32 cellular contexts compared by ENCODE assay signal in genomic region chr2:135825855-135826190, GRCh38. TPM values are rescaled to one million over a fixed set of nuclear protein-coding genes. Genes with fewer than 3 reads are reported as not detected.
DNase-seq lines count a peak whose midpoint lies in the region; ATAC-seq and TF ChIP-seq lines count a peak whose summit lies in the region.
"Had no signal": no experiment of that assay in that cellular context is flagged by ENCODE, and none has a peak within 500 bp of the region (broad histone marks: within the 10 kb centered on the region; RNA-seq: fewer than 3 reads in every experiment).

No MANE protein-coding gene starts in this region.

- peaks cover 6% of the 10 kb centered on the region for H3K9me3 Mint-ChIP-seq in stimulated activated effector memory CD8-positive, alpha-beta T cell treated with anti-CD3 and anti-CD28 coated beads, Interleukin-12 subunit alpha, Interleukin-12 subunit beta, amount 100 ng/mL, for 72 hours

- H3K4me3 ChIP-seq in SJCRH30 (no peak overlapping the region), lower lobe of right lung (no peak overlapping the region), upper lobe of right lung (no peak overlapping the region)
- H3K4me3 ChIP-seq: colonic mucosa, heart right ventricle, SJSA1 had no signal

- DNase-seq in left ventricle myocardium superior (no peak), Right ventricle myocardium inferior (ENCODE audit: missing footprints) (no peak), SJCRH30 (peak; percentile 67 to 82), lower lobe of right lung (no peak), upper lobe of right lung (no peak), pons (ENCODE audit: low spot score) (no peak)
- DNase-seq in stimulated activated effector memory CD8-positive, alpha-beta T cell treated with anti-CD3 and anti-CD28 coated beads, Interleukin-12 subunit alpha, Interleukin-12 subunit beta, amount 100 ng/mL, for 72 hours (ENCODE audit: low spot score in 2 of 2): no peak
- DNase-seq: activated CD4-positive, alpha-beta memory T cell treated with anti-CD3 and anti-CD28 coated beads, Interleukin-2, amount 10 ng/mL, durations not matched to agents 7 days and 5 days; activated CD4-positive, CD25-positive, alpha-beta regulatory T cell treated with anti-CD3 and anti-CD28 coated beads, Interleukin-2, amount 50 U/mL, for 72 hours; aorta; BE2C; colonic mucosa; foreskin fibroblast; H7; heart right ventricle; KG1; mesenchymal stem cell; naive B cell; NCI-H1436; NCI-H2171; NCI-H524; occipital lobe had no signal

- TF ChIP-seq CTCF in lower lobe of right lung (IDR thresholded peaks at IDR 0.05) (no peak), upper lobe of right lung (IDR thresholded peaks at IDR 0.05) (no peak)

- H3K27me3 ChIP-seq in SJCRH30 (no peaks in the 10 kb centered on the region), lower lobe of right lung (ENCODE audit: low read depth) (no peaks in the 10 kb centered on the region), upper lobe of right lung (no peaks in the 10 kb centered on the region)
- H3K27me3 ChIP-seq: BE2C, colonic mucosa, heart right ventricle, SJSA1 had no signal

- H3K27ac ChIP-seq in SJCRH30 (no peak overlapping the region; the same call in 1 of the 2 replicates), lower lobe of right lung (peak overlapping the region; percentile 47), upper lobe of right lung (peak overlapping the region; percentile 24)
- H3K27ac ChIP-seq: colonic mucosa, SJSA1 had no signal

- no peak overlapping the region for H3K4me3 Mint-ChIP-seq in stimulated activated effector memory CD8-positive, alpha-beta T cell treated with anti-CD3 and anti-CD28 coated beads, Interleukin-12 subunit alpha, Interleukin-12 subunit beta, amount 100 ng/mL, for 72 hours
- H3K4me3 Mint-ChIP-seq: activated CD4-positive, alpha-beta memory T cell treated with anti-CD3 and anti-CD28 coated beads, Interleukin-2, amount 10 ng/mL, durations not matched to agents 7 days and 5 days; naive B cell; T-helper 1 cell treated with Interleukin-12 subunit alpha and Interleukin-12 subunit beta and Interleukin-4 antibody, amounts not matched to agents 30 μg/mL and 1 μg/mL, for 36 hours had no signal

- H3K4me1 Mint-ChIP-seq in stimulated activated effector memory CD8-positive, alpha-beta T cell treated with anti-CD3 and anti-CD28 coated beads, Interleukin-12 subunit alpha, Interleukin-12 subunit beta, amount 100 ng/mL, for 72 hours: peaks cover 8% of the 10 kb centered on the region
- H3K4me1 Mint-ChIP-seq: naive B cell had no signal

- peaks cover 8% of the 10 kb centered on the region for H3K4me1 ChIP-seq in SJCRH30
- H3K4me1 ChIP-seq in lower lobe of right lung: no peaks in the 10 kb centered on the region
- H3K4me1 ChIP-seq in upper lobe of right lung: no peaks in the 10 kb centered on the region
- H3K4me1 ChIP-seq: BE2C, colonic mucosa, heart right ventricle, SJSA1 had no signal

- no peaks in the 10 kb centered on the region for H3K36me3 ChIP-seq in SJCRH30
- no peaks in the 10 kb centered on the region for H3K36me3 ChIP-seq in lower lobe of right lung
- no peaks in the 10 kb centered on the region for H3K36me3 ChIP-seq in upper lobe of right lung
- H3K36me3 ChIP-seq: BE2C, colonic mucosa, heart right ventricle, SJSA1 had no signal

- intact Hi-C loops in left ventricle myocardium superior (cut with micrococcal nuclease): no loop called here
- intact Hi-C loops in Right ventricle myocardium inferior (cut with DNase I): no loop called here
- intact Hi-C loops in lower lobe of right lung (cut with DNase I): no loop called here
- intact Hi-C loops in upper lobe of right lung (cut with DNase I): no loop called here

- no peak overlapping the region for H3K27ac Mint-ChIP-seq in stimulated activated effector memory CD8-positive, alpha-beta T cell treated with anti-CD3 and anti-CD28 coated beads, Interleukin-12 subunit alpha, Interleukin-12 subunit beta, amount 100 ng/mL, for 72 hours
- H3K27ac Mint-ChIP-seq: activated CD4-positive, alpha-beta memory T cell treated with anti-CD3 and anti-CD28 coated beads, Interleukin-2, amount 10 ng/mL, durations not matched to agents 7 days and 5 days; activated T-helper 2 cell treated with anti-CD3 and anti-CD28 coated beads, Interferon-gamma antibody, Interleukin-2, Interleukin-4, amounts not matched to agents 10 μg/mL and 5 μg/mL and 100 μg/mL, durations not matched to agents 14 hours and 24 hours and 36 hours; T-helper 1 cell treated with Interleukin-12 subunit alpha and Interleukin-12 subunit beta and Interleukin-4 antibody, amounts not matched to agents 30 μg/mL and 1 μg/mL, for 36 hours had no signal

- ATAC-seq in left ventricle myocardium superior (peak; percentile 12), Right ventricle myocardium inferior (no peak), lower lobe of right lung (peak; percentile 28 to 59), upper lobe of right lung (peak; percentile 55), HG02588 (IDR thresholded peaks at IDR 0.05; ENCODE audit: unreplicated experiment) (no peak)
- ATAC-seq in stimulated activated effector memory CD8-positive, alpha-beta T cell treated with anti-CD3 and anti-CD28 coated beads, Interleukin-12 subunit alpha, Interleukin-12 subunit beta, amount 100 ng/mL, for 72 hours: no peak
- ATAC-seq: activated naive CD4-positive, alpha-beta T cell treated with anti-CD3 and anti-CD28 coated beads, Interleukin-2, amount 50 U/mL, for 72 hours; esophagus mucosa had no signal

- no peaks in the 10 kb centered on the region for H3K9me3 ChIP-seq in SJCRH30 (replicated peaks)
- peaks cover 6% of the 10 kb centered on the region for H3K9me3 ChIP-seq in lower lobe of right lung
- H3K9me3 ChIP-seq in upper lobe of right lung: no peaks in the 10 kb centered on the region
- H3K9me3 ChIP-seq: BE2C, colonic mucosa, SJSA1 had no signal

- no peaks in the 10 kb centered on the region for H3K36me3 Mint-ChIP-seq in stimulated activated effector memory CD8-positive, alpha-beta T cell treated with anti-CD3 and anti-CD28 coated beads, Interleukin-12 subunit alpha, Interleukin-12 subunit beta, amount 100 ng/mL, for 72 hours

RNA-seq across cellular contexts. Expression of gene LCT, which starts 11.2 kb away (rescaled TPM):
- total RNA-seq in left ventricle myocardium superior: not detected
- total RNA-seq in Right ventricle myocardium inferior: not detected
- total RNA-seq in SJCRH30 (2014; rRNA removed; shearing (Covaris generic)): not detected in 2 replicates
- total RNA-seq in lower lobe of right lung: not detected
- total RNA-seq in upper lobe of right lung: not detected
- total RNA-seq: aorta, esophagus mucosa, G401, heart right ventricle, HT-29, occipital lobe, SJSA1, subcutaneous adipose tissue, ureter had no signal

RNA-seq across cellular contexts. Expression of gene MCM6, which starts 50.4 kb away (rescaled TPM):
- total RNA-seq in left ventricle myocardium superior: 4.1 TPM
- 5.8 TPM for total RNA-seq in Right ventricle myocardium inferior
- 102 and 110 TPM in 2 replicates for total RNA-seq in SJCRH30 (2014; rRNA removed; shearing (Covaris generic))
- total RNA-seq in lower lobe of right lung: 8.7 TPM
- 8.2 TPM for total RNA-seq in upper lobe of right lung

Comparison
In these comparisons a context has a peak if more than half of its experiments do, and no peak if none do; other contexts are left out.
1. ATAC-seq: peak in left ventricle myocardium superior (single experiment), lower lobe of right lung (2 of 2) and upper lobe of right lung (single experiment); none in Right ventricle myocardium inferior (single experiment), HG02588 (single experiment) and stimulated activated effector memory CD8-positive, alpha-beta T cell treated with anti-CD3 and anti-CD28 coated beads, Interleukin-12 subunit alpha, Interleukin-12 subunit beta, amount 100 ng/mL, for 72 hours (single experiment).
2. DNase-seq: peak in SJCRH30 (2 of 2); none in left ventricle myocardium superior (single experiment), Right ventricle myocardium inferior (single experiment), lower lobe of right lung (single experiment), upper lobe of right lung (single experiment), pons (single experiment) and stimulated activated effector memory CD8-positive, alpha-beta T cell treated with anti-CD3 and anti-CD28 coated beads, Interleukin-12 subunit alpha, Interleukin-12 subunit beta, amount 100 ng/mL, for 72 hours (0 of 2).
3. RNA of gene MCM6, which starts 50.4 kb away (total RNA-seq): 102 to 110 TPM in SJCRH30; 8.7 TPM in lower lobe of right lung (single experiment), 8.2 TPM in upper lobe of right lung (single experiment), 5.8 TPM in Right ventricle myocardium inferior (single experiment) and 4.1 TPM in left ventricle myocardium superior (single experiment); every median in the first group is over 10 times any median in the second.